8 cellular contexts compared by ENCODE assay signal in genomic region chr12:122895757-122896636, GRCh38. TPM values are rescaled to one million over a fixed set of nuclear protein-coding genes. Genes with fewer than 3 reads are reported as not detected.
A peak's percentile ranks its signal among the peaks of the same experiment; 100 is the strongest.
DNase-seq lines count a peak whose midpoint lies in the region; ATAC-seq lines count a peak whose summit lies in the region.

Gene VPS37B (minus strand): TSS chr12:122896124. CDS start chr12:122896062, 62 bp downstream.

- no peaks in the 10 kb centered on the region for H3K36me3 ChIP-seq in endocrine pancreas (ENCODE audit: control insufficient read depth, insufficient read depth, low read length)

- H3K4me1 ChIP-seq in endocrine pancreas (ENCODE audit: control insufficient read depth, insufficient read depth, low read length), result peaks cover 12% of the 10 kb centered on the region

- H3K9ac ChIP-seq in endocrine pancreas (ENCODE audit: control insufficient read depth, insufficient read depth, low read length), result peak within 1 kb of the TSS; percentile 96

- peak; percentile 47 for ATAC-seq in HG02938 (IDR thresholded peaks at IDR 0.05; ENCODE audit: unreplicated experiment)
- no peak for ATAC-seq in HG03175 (IDR thresholded peaks at IDR 0.05; ENCODE audit: unreplicated experiment)

- H3K4me3 ChIP-seq in GM08714 (ENCODE audit: low read length) (peak within 1 kb of the TSS; percentile 85), endocrine pancreas (ENCODE audit: control insufficient read depth, insufficient read depth, low read length) (peak within 1 kb of the TSS; percentile 80)

- no peaks in the 10 kb centered on the region for H3K9me3 ChIP-seq in endocrine pancreas (ENCODE audit: control insufficient read depth, low read length)

- no peaks in the 10 kb centered on the region for H3K27me3 ChIP-seq in endocrine pancreas (ENCODE audit: control insufficient read depth, insufficient read depth, low read length)

- DNase-seq in NCI-H748 treated with DMSO at 0.1 percent for 48 hours (lab: John Stamatoyannopoulos, UW), result peak; percentile 46
- peak; percentile 80 for DNase-seq in activated CD8-positive, alpha-beta memory T cell treated with anti-CD3 and anti-CD28 coated beads, Interleukin-2, amount 50 U/mL, for 1 hour (ENCODE audit: extremely low read depth)
- DNase-seq in mesenteric fat pad (ENCODE audit: low spot score), result peak; percentile 97
- peak; percentile 83 for DNase-seq in stimulated activated CD8-positive, alpha-beta memory T cell treated with anti-CD3 and anti-CD28 coated beads, Interleukin-12 subunit alpha, Interleukin-12 subunit beta, amount 100 ng/mL, for 4 hours (ENCODE audit: low read depth)

RNA-seq across cellular contexts. Expression of gene VPS37B, which starts in this region (rescaled TPM):
- 27.5 TPM for total RNA-seq in mesenteric fat pad

Comparison
In these comparisons a context has a peak if more than half of its experiments do, and no peak if none do; other contexts are left out.
1. DNase-seq: peak in every context shown above with its lines; median percentile 97 in mesenteric fat pad; 83 in stimulated activated CD8-positive, alpha-beta memory T cell treated with anti-CD3 and anti-CD28 coated beads, Interleukin-12 subunit alpha, Interleukin-12 subunit beta, amount 100 ng/mL, for 4 hours; 80 in activated CD8-positive, alpha-beta memory T cell treated with anti-CD3 and anti-CD28 coated beads, Interleukin-2, amount 50 U/mL, for 1 hour; 46 in NCI-H748 treated with DMSO at 0.1 percent for 48 hours.